Comparison of ENCODE assay signal across 1 cellular context in genomic region chr22:50485221-50486131, GRCh38.
A peak's percentile ranks its signal among the peaks of the same experiment; 100 is the strongest.
TF ChIP-seq lines count a peak whose summit lies in the region.

No MANE protein-coding gene starts in this region.

TF ChIP-seq in K562, 482 proteins besides CTCF, POLR2A, EP300 and RAD21 (continued from another document):
- no peak for TF ChIP-seq NKRF (IDR thresholded peaks at IDR 0.05; ENCODE audit: borderline replicate concordance)
- no peak for TF ChIP-seq TCF15 (CRISPR knock-in tag; IDR thresholded peaks at IDR 0.05)
- peak; percentile 86 for TF ChIP-seq USF2 (CRISPR knock-in tag; IDR thresholded peaks at IDR 0.05)
- no peak for TF ChIP-seq MBD2 (IDR thresholded peaks at IDR 0.05; ENCODE audit: borderline replicate concordance, low read depth)
- TF ChIP-seq U2AF2 (optimal IDR thresholded peaks at IDR 0.05; ENCODE audit: low read depth, low read length), result no peak
- no peak for TF ChIP-seq SLC30A9 (CRISPR knock-in tag; IDR thresholded peaks at IDR 0.05)
- TF ChIP-seq ZNF274 (IDR thresholded peaks at IDR 0.05; ENCODE audit: borderline replicate concordance, low read depth, low read length), result no peak
- TF ChIP-seq ZNF778 (CRISPR knock-in tag; IDR thresholded peaks at IDR 0.05), result no peak
- TF ChIP-seq DPF2 (IDR thresholded peaks at IDR 0.05), result no peak
- TF ChIP-seq HNRNPK (IDR thresholded peaks at IDR 0.05; ENCODE audit: low read depth, low read length, poor library complexity, severe bottlenecking), result no peak
- TF ChIP-seq DDX20 (tag; IDR thresholded peaks at IDR 0.05; ENCODE audit: low read depth), result no peak
- no peak for TF ChIP-seq ZNF224 (CRISPR knock-in tag; IDR thresholded peaks at IDR 0.05)
- TF ChIP-seq ZNF75A (CRISPR knock-in tag; IDR thresholded peaks at IDR 0.05), result no peak
- no peak for TF ChIP-seq MECOM (CRISPR knock-in tag; IDR thresholded peaks at IDR 0.05)
- TF ChIP-seq STAG1 (CRISPR knock-in tag; IDR thresholded peaks at IDR 0.05; ENCODE audit: borderline replicate concordance), result no peak
- no peak for TF ChIP-seq MTF1 (CRISPR knock-in tag; IDR thresholded peaks at IDR 0.05; ENCODE audit: borderline replicate concordance)
- no peak for TF ChIP-seq ZNF512 (tag; IDR thresholded peaks at IDR 0.05)
- TF ChIP-seq CHCHD3 (CRISPR knock-in tag; IDR thresholded peaks at IDR 0.05), result no peak
- TF ChIP-seq IRF2 (CRISPR knock-in tag; IDR thresholded peaks at IDR 0.05), result no peak
- peak; percentile 43; the same call in 1 of the 2 replicates for TF ChIP-seq CBFA2T2 (conservative IDR thresholded peaks at IDR 0.05)
- no peak for TF ChIP-seq ZNF431 (CRISPR knock-in tag; IDR thresholded peaks at IDR 0.05)
- TF ChIP-seq GTF2E2 (tag; IDR thresholded peaks at IDR 0.05), result no peak
- TF ChIP-seq ZNF146 (CRISPR knock-in tag; IDR thresholded peaks at IDR 0.05; ENCODE audit: unreplicated experiment), result no peak
- TF ChIP-seq ZNF217 (CRISPR knock-in tag; IDR thresholded peaks at IDR 0.05), result no peak
- TF ChIP-seq EP400 (IDR thresholded peaks at IDR 0.05), result peak; percentile 12; the same call in 1 of the 2 replicates
- no peak for TF ChIP-seq TAL1 (IDR thresholded peaks at IDR 0.05)
- TF ChIP-seq DEAF1 (CRISPR knock-in tag; IDR thresholded peaks at IDR 0.05), result no peak
- no peak for TF ChIP-seq SNRNP70 (optimal IDR thresholded peaks at IDR 0.05; ENCODE audit: low read depth, low read length)
- no peak for TF ChIP-seq SAP30 (IDR thresholded peaks at IDR 0.05; ENCODE audit: borderline replicate concordance, insufficient read depth, low read depth, low read length, poor library complexity, severe bottlenecking)
- no peak for TF ChIP-seq HEY1 (CRISPR knock-in tag; IDR thresholded peaks at IDR 0.05; ENCODE audit: borderline replicate concordance)
- TF ChIP-seq ARHGAP35 (IDR thresholded peaks at IDR 0.05; ENCODE audit: partially characterized antibody), result no peak
- no peak for TF ChIP-seq ZNF717 (CRISPR knock-in tag; IDR thresholded peaks at IDR 0.05)
- no peak for TF ChIP-seq PREB (CRISPR knock-in tag; IDR thresholded peaks at IDR 0.05)
- no peak for TF ChIP-seq ZNF318 (IDR thresholded peaks at IDR 0.05; ENCODE audit: borderline replicate concordance in 1 of 2, low read depth in 1 of 2)
- no peak for TF ChIP-seq CTCFL (IDR thresholded peaks at IDR 0.05; ENCODE audit: borderline replicate concordance, insufficient read depth, low read depth, low read length, poor library complexity, severe bottlenecking)
TF ChIP-seq in K562: peak in this region for 25.
